In the genomic region with DNA sequence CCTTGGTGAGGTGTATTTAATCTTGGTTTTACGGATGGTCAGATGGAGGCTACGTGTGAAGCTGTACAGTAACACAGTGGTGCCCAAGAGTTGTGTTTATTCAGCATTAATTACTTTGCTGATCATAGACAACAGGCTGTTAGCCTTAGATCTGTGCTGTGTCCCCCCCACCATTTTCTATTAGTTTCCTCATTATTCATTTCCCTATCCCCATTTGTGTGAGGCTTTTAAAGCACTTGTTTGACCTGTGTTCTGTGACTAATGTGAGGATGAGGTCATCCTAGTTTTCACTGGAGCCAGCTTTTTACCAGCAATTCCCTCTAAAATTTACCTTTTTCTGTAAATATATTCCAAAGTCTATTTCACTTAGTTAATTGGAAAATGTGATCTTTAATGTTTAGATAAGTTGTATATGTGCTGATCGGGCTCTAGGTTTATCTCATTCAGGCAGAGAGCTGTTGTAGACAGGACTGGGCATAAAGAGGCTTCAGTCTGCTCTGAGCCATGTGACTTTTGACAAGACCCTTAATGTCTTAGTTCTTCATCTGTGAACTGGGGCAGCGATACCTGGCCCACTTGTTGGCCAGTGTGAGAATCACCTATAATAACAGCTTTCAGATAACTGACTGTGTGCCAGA, we compare ENCODE assay signal across 13 cellular contexts. TPM values are rescaled to one million over a fixed set of nuclear protein-coding genes. Genes with fewer than 3 reads are reported as not detected.
DNase-seq lines count a peak whose midpoint lies in the region; ATAC-seq and TF ChIP-seq lines count a peak whose summit lies in the region.
"Had no signal": no experiment of that assay in that cellular context is flagged by ENCODE, and none has a peak within 500 bp of the region (broad histone marks: within the 10 kb centered on the region; RNA-seq: fewer than 3 reads in every experiment).

No MANE protein-coding gene starts in this region.

- intact Hi-C loops in CD4-positive, alpha-beta memory T cell (cut with micrococcal nuclease) = loop anchor here (10.0 kb wide), 1 partner anchor 147 kb away; no protein-coding TSS in a partner anchor

- no peak for DNase-seq in CD4-positive, alpha-beta memory T cell
- DNase-seq in HPDE6-E6E7 (ENCODE audit: extremely low spot score) = peak; percentile 49
- no peak for DNase-seq in stimulated activated CD8-positive, alpha-beta memory T cell treated with anti-CD3 and anti-CD28 coated beads, Interleukin-4, amount 100 ng/mL, for 48 hours
- DNase-seq in GF-D8 (lab: John Stamatoyannopoulos, UW) = no peak
- no peak for DNase-seq in effector CD8-positive, alpha-beta T cell (lab: John Stamatoyannopoulos, UW)
- DNase-seq: activated CD8-positive, alpha-beta memory T cell treated with anti-CD3 and anti-CD28 coated beads, Interleukin-2, amount 50 U/mL, for 48 hours; hippocampal formation; NCI-H524 treated with DMSO at 0.1 percent for 48 hours had no signal

- no peak overlapping the region for H3K9ac ChIP-seq in muscle layer of colon (ENCODE audit: low read length)

- H3K27ac Mint-ChIP-seq in CD4-positive, alpha-beta memory T cell = peak overlapping the region in 6 of 7 donors; percentile 6 to 82 (median 54)
- H3K27ac Mint-ChIP-seq in brain = peak overlapping the region; percentile 15 to 91 (median 58)

- H3K27me3 ChIP-seq in CD4-positive, alpha-beta memory T cell (ENCODE audit: insufficient read depth, low read length) = no peaks in the 10 kb centered on the region
- no peaks in the 10 kb centered on the region for H3K27me3 ChIP-seq in muscle layer of colon (ENCODE audit: control insufficient read depth in 1 of 2, insufficient read depth in 2 of 2, low read length in 2 of 2)

- CTCF ChIA-PET in CD4-positive, alpha-beta memory T cell (lab: Charles Lee; ENCODE audit: partially characterized antibody) = interaction anchor here (1.4 kb wide), 1 partner anchor 38 kb away, joined by 4 read pairs; no protein-coding TSS in a partner anchor

- H3K36me3 Mint-ChIP-seq in CD4-positive, alpha-beta memory T cell = peaks cover 28 to 67% of the 10 kb centered on the region in 2 donors
- peaks cover 80% of the 10 kb centered on the region for H3K36me3 Mint-ChIP-seq in brain

- peaks cover 57% of the 10 kb centered on the region for H3K4me1 ChIP-seq in CD4-positive, alpha-beta memory T cell (ENCODE audit: insufficient read depth, low read length)
- peaks cover 34% of the 10 kb centered on the region for H3K4me1 ChIP-seq in muscle layer of colon (ENCODE audit: insufficient read depth, low read length)

- no peak for ATAC-seq in GM19023 (IDR thresholded peaks at IDR 0.05; ENCODE audit: unreplicated experiment)

- TF ChIP-seq CTCF in brain (conservative IDR thresholded peaks at IDR 0.05) = no peak

- no peaks in the 10 kb centered on the region for H3K9me3 Mint-ChIP-seq in CD4-positive, alpha-beta memory T cell
- no peaks in the 10 kb centered on the region for H3K9me3 Mint-ChIP-seq in brain

- no peaks in the 10 kb centered on the region for H3K27me3 Mint-ChIP-seq in CD4-positive, alpha-beta memory T cell
- no peaks in the 10 kb centered on the region for H3K27me3 Mint-ChIP-seq in brain

- H3K4me3 ChIP-seq in CD4-positive, alpha-beta memory T cell (ENCODE audit: low read length in 2 of 2) = no peak overlapping the region
- no peak overlapping the region for H3K4me3 ChIP-seq in muscle layer of colon (ENCODE audit: low read depth in 1 of 2, low read length in 2 of 2)
- H3K4me3 ChIP-seq: thoracic aorta had no signal

- no peaks in the 10 kb centered on the region for H3K9me3 ChIP-seq in CD4-positive, alpha-beta memory T cell (ENCODE audit: control insufficient read depth in 1 of 2, low read length in 2 of 2)
- H3K9me3 ChIP-seq in muscle layer of colon (ENCODE audit: low read length) = no peaks in the 10 kb centered on the region
- H3K9me3 ChIP-seq: thoracic aorta had no signal

- no peak overlapping the region for H3K27ac ChIP-seq in CD4-positive, alpha-beta memory T cell (ENCODE audit: low read depth, low read length)
- H3K27ac ChIP-seq in muscle layer of colon (ENCODE audit: low read depth, low read length) = peak overlapping the region; percentile 12
- H3K27ac ChIP-seq: thoracic aorta had no signal

- POLR2A ChIA-PET in CD4-positive, alpha-beta memory T cell (lab: Charles Lee; ENCODE audit: partially characterized antibody) = interaction anchor here (1.1 kb wide), 1 partner anchor 8 kb away, joined by 4 read pairs; no protein-coding TSS in a partner anchor

- H3K4me1 Mint-ChIP-seq in CD4-positive, alpha-beta memory T cell = peaks cover 45 to 80% (median 62%) of the 10 kb centered on the region in 4 donors
- H3K4me1 Mint-ChIP-seq in brain = peaks cover 51% of the 10 kb centered on the region

- H3K36me3 ChIP-seq in CD4-positive, alpha-beta memory T cell (ENCODE audit: insufficient read depth, low read length) = peaks cover 29% of the 10 kb centered on the region
- peaks cover 18% of the 10 kb centered on the region for H3K36me3 ChIP-seq in muscle layer of colon (ENCODE audit: insufficient read depth, low read length)

- peak overlapping the region in 4 of 8 donors; percentile 5 to 35 (median 21) for H3K4me3 Mint-ChIP-seq in CD4-positive, alpha-beta memory T cell
- H3K4me3 Mint-ChIP-seq in brain = peak overlapping the region in 3 of 5 experiments; percentile 33 to 55 (median 39)

RNA-seq across cellular contexts. Expression of a gene that starts 8.4 kb away (rescaled TPM):
- 10 to 100 TPM; 78.1 to 78.6 TPM for total RNA-seq in CD4-positive, alpha-beta memory T cell
- polyA plus RNA-seq in CD4-positive, alpha-beta memory T cell = 100 to 1,000 TPM in 1 of 2 donors, 10 to 100 TPM in 1; 95.9 to 140 TPM
- polyA plus RNA-seq in brain (ENCODE audit: insufficient read depth, low read depth, low replicate concordance) = 235 TPM

RNA-seq across cellular contexts. Expression of a gene that starts 30.6 kb away (rescaled TPM):
- total RNA-seq in CD4-positive, alpha-beta memory T cell = 1 to 10 TPM; 1.5 to 1.8 TPM
- polyA plus RNA-seq in CD4-positive, alpha-beta memory T cell = not detected
- 0.25 TPM for polyA plus RNA-seq in brain (ENCODE audit: insufficient read depth, low read depth, low replicate concordance)
- total RNA-seq: myocyte had no signal
